ENCODE assay signal across 21 cellular contexts in genomic region chr14:24185741-24186140, GRCh38. TPM values are rescaled to one million over a fixed set of nuclear protein-coding genes. Genes with fewer than 3 reads are reported as not detected.
"Had no signal": no experiment of that assay in that cellular context is flagged by ENCODE, and none has a peak within 500 bp of the region (broad histone marks: within the 10 kb centered on the region; RNA-seq: fewer than 3 reads in every experiment).

No MANE protein-coding gene starts in this region.

- H3K27me3 Mint-ChIP-seq: dendritic cell treated with granulocyte-macrophage colony-stimulating factor and Interleukin-4, amounts not matched to agents 40 ng/mL and 50 ng/mL, for 4 days; effector memory CD8-positive, alpha-beta T cell; natural killer cell treated with Interleukin-12 subunit alpha and Interleukin-12 subunit beta and Interleukin-15 and Interleukin-18, amount 100 ng/mL, for 72 hours had no signal

- H3K9me3 Mint-ChIP-seq: dendritic cell treated with granulocyte-macrophage colony-stimulating factor and Interleukin-4, amounts not matched to agents 40 ng/mL and 50 ng/mL, for 4 days; effector memory CD8-positive, alpha-beta T cell; immature natural killer cell; natural killer cell treated with Interleukin-12 subunit alpha and Interleukin-12 subunit beta and Interleukin-15 and Interleukin-18, amount 100 ng/mL, for 72 hours had no signal

- H3K9me3 ChIP-seq: esophagus squamous epithelium, gastroesophageal sphincter, left lung, lower lobe of right lung, neutrophil, right atrium auricular region, tibial artery had no signal

- H3K4me3 Mint-ChIP-seq: dendritic cell treated with granulocyte-macrophage colony-stimulating factor and Interleukin-4, amounts not matched to agents 40 ng/mL and 50 ng/mL, for 4 days; immature natural killer cell; natural killer cell treated with Interleukin-12 subunit alpha and Interleukin-12 subunit beta and Interleukin-15 and Interleukin-18, amount 100 ng/mL, for 72 hours had no signal

- H3K27ac Mint-ChIP-seq: dendritic cell treated with granulocyte-macrophage colony-stimulating factor and Interleukin-4, amounts not matched to agents 40 ng/mL and 50 ng/mL, for 4 days had no signal

- H3K27me3 ChIP-seq: esophagus squamous epithelium, gastroesophageal sphincter, left lung, neutrophil, right atrium auricular region, tibial artery had no signal

- DNase-seq: cerebellar nuclear complex; effector memory CD8-positive, alpha-beta T cell; esophagus squamous epithelium; foreskin fibroblast; glutamatergic neuron; immature natural killer cell; left lung; lower lobe of right lung; mesenchymal stem cell; midbrain; small intestine; stimulated activated CD4-positive, alpha-beta T cell treated with anti-CD3 and anti-CD28 coated beads, Interleukin-12 subunit alpha, Interleukin-12 subunit beta, amount 100 ng/mL, for 4 hours; stimulated activated naive CD4-positive, alpha-beta T cell treated with Interleukin-2 at 50 U/mL for 16 hours; tibial artery had no signal

- ATAC-seq: effector memory CD8-positive, alpha-beta T cell; gastroesophageal sphincter; left lung; lower lobe of right lung; natural killer cell treated with Interleukin-12 subunit alpha and Interleukin-12 subunit beta and Interleukin-15 and Interleukin-18, amount 100 ng/mL, for 72 hours had no signal

- H3K27ac ChIP-seq: epithelial cell of prostate, esophagus squamous epithelium, gastroesophageal sphincter, left lung, lower lobe of right lung, neutrophil, right atrium auricular region, tibial artery had no signal

RNA-seq across cellular contexts. Expression of gene TSSK4, which starts 19.8 kb away (rescaled TPM):
- total RNA-seq: esophagus squamous epithelium, right atrium auricular region, temporal lobe had no signal
